ENCODE assay signal across 22 cellular contexts in genomic region chr6:36461646-36462045, GRCh38. TPM values are rescaled to one million over a fixed set of nuclear protein-coding genes. Genes with fewer than 3 reads are reported as not detected.
DNase-seq lines count a peak whose midpoint lies in the region; ATAC-seq, FAIRE-seq and TF ChIP-seq lines count a peak whose summit lies in the region.
"Had no signal": no experiment of that assay in that cellular context is flagged by ENCODE, and none has a peak within 500 bp of the region (broad histone marks: within the 10 kb centered on the region; RNA-seq: fewer than 3 reads in every experiment).

No MANE protein-coding gene starts in this region.

- no peak overlapping the region for H3K4me3 Mint-ChIP-seq in CD8-positive, alpha-beta T cell
- H3K4me3 Mint-ChIP-seq in activated CD4-positive, alpha-beta T cell treated with anti-CD3 and anti-CD28 coated beads for 36 hours, result no peak overlapping the region
- H3K4me3 Mint-ChIP-seq: CD14-positive monocyte, GM23338 had no signal

- peak overlapping the region; percentile 4 for H3K27ac Mint-ChIP-seq in CD8-positive, alpha-beta T cell
- H3K27ac Mint-ChIP-seq in activated CD4-positive, alpha-beta T cell treated with anti-CD3 and anti-CD28 coated beads for 36 hours, result no peak overlapping the region
- H3K27ac Mint-ChIP-seq: GM23338 had no signal

- intact Hi-C loops in CD8-positive, alpha-beta T cell (cut with DNase I, micrococcal nuclease), result no loop called here
- intact Hi-C loops in K562 (cut with micrococcal nuclease), result no loop called here
- intact Hi-C loops in activated CD4-positive, alpha-beta T cell treated with anti-CD3 and anti-CD28 coated beads for 36 hours (cut with DNase I, micrococcal nuclease), result no loop called here

- 44% methylated on average over 3 of the region's 3 CpGs for WGBS in K562 (ENCODE audit: insufficient coverage, low coverage, missing lambda C conversion rate)

- ATAC-seq in CD8-positive, alpha-beta T cell, result no peak
- ATAC-seq in K562, result no peak
- ATAC-seq in activated CD4-positive, alpha-beta T cell treated with anti-CD3 and anti-CD28 coated beads for 36 hours, result no peak
- ATAC-seq: GM23338, HCT116 had no signal

- H3K27ac ChIP-seq in CD8-positive, alpha-beta T cell (ENCODE audit: low read depth, low read length), result no peak overlapping the region
- H3K27ac ChIP-seq in K562 (ENCODE audit: extremely low read depth, low read depth, low read length), result no peak overlapping the region
- H3K27ac ChIP-seq in neutrophil, result peak overlapping the region; percentile 26
- H3K27ac ChIP-seq: PC-9, SJCRH30 had no signal

- no peaks in the 10 kb centered on the region; the same call in 1 of the 2 replicates for H4K20me1 ChIP-seq in K562 (replicated peaks; ENCODE audit: control insufficient read depth, insufficient read depth, low read length)

- FAIRE-seq in H54 (lab: Jason Lieb, UNC) (peak; percentile 38), K562 (lab: Jason Lieb, UNC) (no peak), HTR-8/SVneo (lab: Jason Lieb, UNC) (no peak)

- BruUV-seq in K562 (replicated peaks; lab: Mats Ljungman, UMichigan), result no TSS peak

- CTCF ChIA-PET in CD8-positive, alpha-beta T cell (lab: Charles Lee), result no interaction called here
- CTCF ChIA-PET in K562 (lab: Yijun Ruan, JAX; ENCODE audit: low intra/inter-chr PET ratio), result no interaction called here
- CTCF ChIA-PET in activated CD4-positive, alpha-beta T cell treated with anti-CD3 and anti-CD28 coated beads for 36 hours (lab: Charles Lee), result interaction anchor here (0.8 kb wide), 1 partner anchor 54 kb away, joined by 3 read pairs; no protein-coding TSS in a partner anchor

- no peak overlapping the region for H3K4me2 ChIP-seq in K562 (ENCODE audit: insufficient read depth, low read length)
- H3K4me2 ChIP-seq: GM23338, PC-9 had no signal

- no peaks in the 10 kb centered on the region for H3K9me1 ChIP-seq in K562 (ENCODE audit: control insufficient read depth, insufficient read depth, low read length)

- no peak overlapping the region for H2AFZ ChIP-seq in K562 (ENCODE audit: low read depth, low read length)
- H2AFZ ChIP-seq: GM23338, PC-9 had no signal

- no peak for TF ChIP-seq CTCF in CD8-positive, alpha-beta T cell (IDR thresholded peaks at IDR 0.05)
- TF ChIP-seq CTCF in K562 (IDR thresholded peaks at IDR 0.05 in 2 of 3, conservative IDR thresholded peaks at IDR 0.05 in 1 of 3; ENCODE audit: insufficient read depth in 2 of 3, low read depth in 1 of 3, low read length in 3 of 3) (no peak), neutrophil (IDR thresholded peaks at IDR 0.05) (no peak)

- H3K4me3 ChIP-seq in CD8-positive, alpha-beta T cell (ENCODE audit: low read depth, low read length), result no peak overlapping the region
- H3K4me3 ChIP-seq in K562, result no peak overlapping the region
- H3K4me3 ChIP-seq in neutrophil (ENCODE audit: low read depth in 1 of 2, low read length in 1 of 2), result no peak overlapping the region
- H3K4me3 ChIP-seq: GM23338, PC-9, SJCRH30 had no signal

- TF ChIP-seq EP300 in K562 (IDR thresholded peaks at IDR 0.05; ENCODE audit: low read length), result no peak

- no peaks in the 10 kb centered on the region for H3K9me3 Mint-ChIP-seq in CD8-positive, alpha-beta T cell
- no peaks in the 10 kb centered on the region for H3K9me3 Mint-ChIP-seq in activated CD4-positive, alpha-beta T cell treated with anti-CD3 and anti-CD28 coated beads for 36 hours (ENCODE audit: low read depth)
- H3K9me3 Mint-ChIP-seq: CD14-positive monocyte, GM23338 had no signal

- H3K27me3 ChIP-seq in CD8-positive, alpha-beta T cell (ENCODE audit: insufficient read depth, low read length), result no peaks in the 10 kb centered on the region
- no peaks in the 10 kb centered on the region for H3K27me3 ChIP-seq in K562 (ENCODE audit: control insufficient read depth in 2 of 2, insufficient read depth in 2 of 2, low read length in 2 of 2)
- H3K27me3 ChIP-seq in neutrophil, result no peaks in the 10 kb centered on the region
- H3K27me3 ChIP-seq: SJCRH30 had no signal

- peaks cover 7% of the 10 kb centered on the region for H3K4me1 ChIP-seq in CD8-positive, alpha-beta T cell (ENCODE audit: insufficient read depth, low read length)
- H3K4me1 ChIP-seq in K562 (replicated peaks in 1 of 2; ENCODE audit: control insufficient read depth in 2 of 2, insufficient read depth in 2 of 2, low read length in 2 of 2) (no peaks in the 10 kb centered on the region; a peak in 3 of 5 replicates), neutrophil (ENCODE audit: control insufficient read depth in 1 of 2, insufficient read depth in 1 of 2, low read depth in 1 of 2, low read length in 1 of 2) (no peaks in the 10 kb centered on the region)
- H3K4me1 ChIP-seq: SJCRH30 had no signal

- H3K36me3 Mint-ChIP-seq in CD8-positive, alpha-beta T cell, result peaks cover 20% of the 10 kb centered on the region
- peaks cover 21% of the 10 kb centered on the region for H3K36me3 Mint-ChIP-seq in activated CD4-positive, alpha-beta T cell treated with anti-CD3 and anti-CD28 coated beads for 36 hours (ENCODE audit: low read depth)

- POLR2A ChIA-PET in CD8-positive, alpha-beta T cell (lab: Charles Lee), result no interaction called here
- POLR2A ChIA-PET in K562 (lab: Yijun Ruan, JAX), result interaction anchor here (1.0 to 2.8 kb wide), 9 partner anchors 8 to 22 kb away, joined by 3 to 16 read pairs (median 6); no protein-coding TSS in a partner anchor
- POLR2A ChIA-PET in activated CD4-positive, alpha-beta T cell treated with anti-CD3 and anti-CD28 coated beads for 36 hours (lab: Charles Lee), result interaction anchor here (0.6 kb wide), 1 partner anchor 144 kb away, joined by 3 read pairs; no protein-coding TSS in a partner anchor

- H3K9me3 ChIP-seq in CD8-positive, alpha-beta T cell (ENCODE audit: low read length), result no peaks in the 10 kb centered on the region
- no peaks in the 10 kb centered on the region; the same call in 1 of the 2 replicates for H3K9me3 ChIP-seq in K562 (replicated peaks; ENCODE audit: control insufficient read depth, insufficient read depth, low read depth, low read length)
- H3K9me3 ChIP-seq in neutrophil, result no peaks in the 10 kb centered on the region
- H3K9me3 ChIP-seq: SJCRH30 had no signal

- TF ChIP-seq RAD21 in K562 (CRISPR knock-in tag; conservative IDR thresholded peaks at IDR 0.05 in 1 of 2, IDR thresholded peaks at IDR 0.05 in 1 of 2), result no peak

- peaks cover 54% of the 10 kb centered on the region for H3K4me1 Mint-ChIP-seq in CD8-positive, alpha-beta T cell (ENCODE audit: low read depth)
- peaks cover 25% of the 10 kb centered on the region for H3K4me1 Mint-ChIP-seq in activated CD4-positive, alpha-beta T cell treated with anti-CD3 and anti-CD28 coated beads for 36 hours

- in situ Hi-C loops in K562 (cut with MboI), result no loop called here

- H3K27me3 Mint-ChIP-seq in CD8-positive, alpha-beta T cell (ENCODE audit: low read depth), result no peaks in the 10 kb centered on the region
- no peaks in the 10 kb centered on the region for H3K27me3 Mint-ChIP-seq in activated CD4-positive, alpha-beta T cell treated with anti-CD3 and anti-CD28 coated beads for 36 hours

- H3K79me2 ChIP-seq in K562 (ENCODE audit: control insufficient read depth, insufficient read depth, low read length), result peaks cover 91% of the 10 kb centered on the region

- no peak overlapping the region for H3K9ac ChIP-seq in K562 (ENCODE audit: insufficient read depth in 1 of 2, low read depth in 2 of 2, low read length in 2 of 2)

- DNase-seq in CD8-positive, alpha-beta T cell, result no peak
- DNase-seq in H54 (ENCODE audit: insufficient read length, low spot score), result no peak
- no peak for DNase-seq in K562 (ENCODE audit: extremely low read depth in 1 of 4, low spot score in 3 of 4)
- no peak for DNase-seq in activated CD4-positive, alpha-beta T cell treated with anti-CD3 and anti-CD28 coated beads for 36 hours
- no peak for DNase-seq in activated CD4-positive, CD25-positive, alpha-beta regulatory T cell treated with anti-CD3 and anti-CD28 coated beads, Interleukin-2, amount 50 U/mL, for 72 hours
- no peak for DNase-seq in HTR-8/SVneo (ENCODE audit: insufficient read length, low spot score)
- DNase-seq: ACHN, COR-L47, DMS 273 treated with DMSO at 0.1 percent for 48 hours, DND-41, KBM-7, NCI-H1105, NCI-H2081 treated with DMSO at 0.1 percent for 48 hours, NCI-H510A, NCI-H82, PC-9, SJCRH30 had no signal

- no peak for TF ChIP-seq POLR2A in H54 (IDR thresholded peaks at IDR 0.05; ENCODE audit: low read depth, low read length)
- no peak for TF ChIP-seq POLR2A in K562 (conservative IDR thresholded peaks at IDR 0.05)

- no peaks in the 10 kb centered on the region for H3K36me3 ChIP-seq in CD8-positive, alpha-beta T cell (ENCODE audit: insufficient read depth, low read length)
- H3K36me3 ChIP-seq in K562 (ENCODE audit: control insufficient read depth, insufficient read depth, low read length) (peaks cover 15% of the 10 kb centered on the region; the same call in 2 of the 3 replicates), neutrophil (no peaks in the 10 kb centered on the region)

RNA-seq across cellular contexts. Expression of gene KCTD20, which starts 18.8 kb away (rescaled TPM):
- total RNA-seq in CD8-positive, alpha-beta T cell, result 10 to 100 TPM; 42.5 to 49.1 TPM
- 60.9 and 87.2 TPM in 2 replicates for total RNA-seq in K562 (2011; cell fraction: chromatin; rRNA removed; ENCODE audit: low replicate concordance)
- 56.1 and 64.4 TPM in 2 replicates for total RNA-seq in K562 (2011; cell fraction: nucleolus; rRNA removed)
- total RNA-seq in K562 (2011; cell fraction: nucleoplasm; rRNA removed), result 89.2 and 119 TPM in 2 replicates
- total RNA-seq in K562 (2014; rRNA removed) (70.6 and 72.6 TPM in 2 replicates), K562 (2014; rRNA removed; fragmentation: Illumina TruSeq; extraction: Trizol) (98.3 and 110 TPM in 2 replicates), K562 (2015; rRNA removed; fragmentation: Illumina TruSeq; extraction: Trizol) (81.5 and 87.8 TPM in 2 replicates), K562 (2021) (69.5 and 71.4 TPM in 2 replicates)
- polyA plus RNA-seq in K562 (2011; rRNA removed) (101 and 160 TPM in 2 replicates), K562 (2014; fragmentation: Illumina TruSeq; extraction: Trizol) (68.9 and 80.6 TPM in 2 replicates), K562 (2014; fragmentation: Nextera tagmentation; extraction: Ambion mirVana) (10 to 100 TPM; 28.9 to 30.0 TPM), K562 (2014; rRNA removed) (54.7 and 60.9 TPM in 2 replicates)
- 47.1 and 65.7 TPM in 2 replicates for polyA plus RNA-seq in K562 (2011; cell fraction: cytosol; rRNA removed)
- 20.5 and 24.4 TPM in 2 replicates for polyA plus RNA-seq in K562 (2011; cell fraction: nucleus; rRNA removed)
- 57.0 and 60.1 TPM in 2 replicates for polyA plus RNA-seq in K562 (2012)
- 159 and 208 TPM in 2 replicates for polyA minus RNA-seq in K562 (2011; rRNA and poly(A)+ RNA removed)
- 61.0 and 80.4 TPM in 2 replicates for polyA minus RNA-seq in K562 (2011; cell fraction: cytosol; rRNA and poly(A)+ RNA removed)
- 26.5 and 41.0 TPM in 2 replicates for polyA minus RNA-seq in K562 (2011; cell fraction: nucleus; rRNA and poly(A)+ RNA removed)
- 10 to 100 TPM; 46.5 to 50.6 TPM for total RNA-seq in activated CD4-positive, alpha-beta T cell treated with anti-CD3 and anti-CD28 coated beads for 36 hours

RNA-seq across cellular contexts. Expression of gene PXT1, which starts 19.0 kb away (rescaled TPM):
- total RNA-seq in CD8-positive, alpha-beta T cell, result under 1 TPM; 0.56 to 0.95 TPM
- total RNA-seq in K562 (2011; cell fraction: chromatin; rRNA removed; ENCODE audit: low replicate concordance), result 0.32 and 0.35 TPM in 2 replicates
- 0.39 and 0.67 TPM in 2 replicates for total RNA-seq in K562 (2011; cell fraction: nucleolus; rRNA removed)
- 1.7 and 1.8 TPM in 2 replicates for total RNA-seq in K562 (2011; cell fraction: nucleoplasm; rRNA removed)
- 0.08 and 0.09 TPM in 2 replicates for total RNA-seq in K562 (2014; rRNA removed)
- 0.11 and 0.13 TPM in 2 replicates for total RNA-seq in K562 (2014; rRNA removed; fragmentation: Illumina TruSeq; extraction: Trizol)
- total RNA-seq in K562 (2015; rRNA removed; fragmentation: Illumina TruSeq; extraction: Trizol), result 0.11 TPM in 1 of 2 replicates, not detected in the other
- total RNA-seq in K562 (2021), result not detected in 2 replicates
- 0.04 and 0.10 TPM in 2 replicates for polyA plus RNA-seq in K562 (2011; rRNA removed)
- 0.04 TPM in 2 replicates for polyA plus RNA-seq in K562 (2011; cell fraction: cytosol; rRNA removed)
- polyA plus RNA-seq in K562 (2011; cell fraction: nucleus; rRNA removed), result not detected in 2 replicates
- polyA plus RNA-seq in K562 (2012), result not detected in 2 replicates
- polyA plus RNA-seq in K562 (2014; fragmentation: Illumina TruSeq; extraction: Trizol), result not detected in 2 replicates
- polyA plus RNA-seq in K562 (2014; fragmentation: Nextera tagmentation; extraction: Ambion mirVana), result not detected
- not detected in 2 replicates for polyA plus RNA-seq in K562 (2014; rRNA removed)
- 0.48 and 0.60 TPM in 2 replicates for polyA minus RNA-seq in K562 (2011; rRNA and poly(A)+ RNA removed)
- polyA minus RNA-seq in K562 (2011; cell fraction: cytosol; rRNA and poly(A)+ RNA removed), result 0.82 TPM in 1 of 2 replicates, not detected in the other
- 0.54 and 0.56 TPM in 2 replicates for polyA minus RNA-seq in K562 (2011; cell fraction: nucleus; rRNA and poly(A)+ RNA removed)
- under 1 TPM; 0.11 to 0.14 TPM for total RNA-seq in activated CD4-positive, alpha-beta T cell treated with anti-CD3 and anti-CD28 coated beads for 36 hours
- total RNA-seq: G401, PC-9, SJCRH30 had no signal
- polyA plus RNA-seq: GM23338 had no signal
